ENCODE assay signal across 13 cellular contexts in the genomic region with DNA sequence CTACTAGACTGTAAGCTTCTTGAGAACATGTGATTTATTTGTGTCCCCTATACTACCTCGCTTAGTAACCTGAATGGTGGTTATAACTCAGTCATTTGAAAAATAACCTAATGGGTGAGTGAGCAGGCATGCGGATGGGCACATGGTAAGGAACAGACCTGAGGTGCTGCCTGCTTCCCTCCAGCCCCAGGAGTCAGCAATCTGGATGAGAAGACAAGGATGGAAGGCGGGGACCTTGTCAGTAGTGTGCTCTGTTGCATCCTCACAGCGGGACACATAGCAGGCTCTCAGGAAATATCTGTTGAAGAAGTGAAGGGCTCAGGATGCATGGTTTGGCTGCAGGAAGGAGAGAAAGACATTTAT.
DNase-seq lines count a peak whose midpoint lies in the region; ATAC-seq and TF ChIP-seq lines count a peak whose summit lies in the region.
"Had no signal": no experiment of that assay in that cellular context is flagged by ENCODE, and none has a peak within 500 bp of the region (broad histone marks: within the 10 kb centered on the region; RNA-seq: fewer than 3 reads in every experiment).

No MANE protein-coding gene starts in this region.

- H3K27me3 ChIP-seq in mammary epithelial cell (ENCODE audit: insufficient read depth, low read length), result peaks cover 11% of the 10 kb centered on the region
- no peaks in the 10 kb centered on the region for H3K27me3 ChIP-seq in body of pancreas
- H3K27me3 ChIP-seq in neural progenitor cell, result no peaks in the 10 kb centered on the region
- H3K27me3 ChIP-seq in upper lobe of right lung, result no peaks in the 10 kb centered on the region
- H3K27me3 ChIP-seq: SJCRH30 had no signal

- H3K4me2 ChIP-seq in mammary epithelial cell (ENCODE audit: insufficient read depth, low read depth, low read length), result no peak overlapping the region
- H3K4me2 ChIP-seq in neural progenitor cell, result peak overlapping the region; percentile 21

- peak overlapping the region; percentile 58 for H3K4me3 Mint-ChIP-seq in MCF 10A (ENCODE audit: unreplicated experiment)
- peak overlapping the region; percentile 54 for H3K4me3 Mint-ChIP-seq in neural progenitor cell

- H3K27me3 Mint-ChIP-seq in MCF 10A (ENCODE audit: insufficient read depth, unreplicated experiment), result no peaks in the 10 kb centered on the region
- peaks cover 5% of the 10 kb centered on the region for H3K27me3 Mint-ChIP-seq in neural progenitor cell (ENCODE audit: insufficient read depth, low read depth)

- no peaks in the 10 kb centered on the region for H3K79me2 ChIP-seq in mammary epithelial cell (ENCODE audit: insufficient read depth, low read length)
- H3K79me2 ChIP-seq in neural progenitor cell (ENCODE audit: low read depth), result no peaks in the 10 kb centered on the region

- H3K9me3 ChIP-seq in mammary epithelial cell (replicated peaks; ENCODE audit: insufficient read depth, low read length), result no peaks in the 10 kb centered on the region
- no peaks in the 10 kb centered on the region for H3K9me3 ChIP-seq in body of pancreas
- H3K9me3 ChIP-seq in neural progenitor cell (ENCODE audit: low read depth), result no peaks in the 10 kb centered on the region
- H3K9me3 ChIP-seq in upper lobe of right lung, result no peaks in the 10 kb centered on the region
- H3K9me3 ChIP-seq: BE2C, SJCRH30 had no signal

- TF ChIP-seq CTCF in MCF 10A (IDR thresholded peaks at IDR 0.05; ENCODE audit: unreplicated experiment) (no peak), mammary epithelial cell (conservative IDR thresholded peaks at IDR 0.05 in 1 of 2, IDR thresholded peaks at IDR 0.05 in 1 of 2; ENCODE audit: extremely low read depth in 1 of 2, insufficient read depth in 1 of 2, low read depth in 1 of 2, low read length in 2 of 2) (no peak), body of pancreas (IDR thresholded peaks at IDR 0.05) (no peak), neural progenitor cell (IDR thresholded peaks at IDR 0.05) (no peak), upper lobe of right lung (IDR thresholded peaks at IDR 0.05) (no peak)

- H3K27ac ChIP-seq in mammary epithelial cell (ENCODE audit: insufficient read depth, low read depth, low read length), result no peak overlapping the region
- peak overlapping the region; percentile 44 to 99 (median 95) for H3K27ac ChIP-seq in body of pancreas
- H3K27ac ChIP-seq in neural progenitor cell, result no peak overlapping the region
- peak overlapping the region; percentile 97 for H3K27ac ChIP-seq in upper lobe of right lung
- H3K27ac ChIP-seq: SJCRH30 had no signal

- H3K4me1 ChIP-seq in mammary epithelial cell (ENCODE audit: insufficient read depth, low read length), result peaks cover 30% of the 10 kb centered on the region
- peaks cover 100% of the 10 kb centered on the region for H3K4me1 ChIP-seq in body of pancreas
- H3K4me1 ChIP-seq in neural progenitor cell, result peaks cover 70% of the 10 kb centered on the region
- H3K4me1 ChIP-seq in upper lobe of right lung, result peaks cover 97% of the 10 kb centered on the region

- no peak for TF ChIP-seq POLR2A in body of pancreas (IDR thresholded peaks at IDR 0.05)

- H3K36me3 Mint-ChIP-seq in MCF 10A (ENCODE audit: insufficient read depth, unreplicated experiment), result peaks cover 100% of the 10 kb centered on the region
- no peaks in the 10 kb centered on the region for H3K36me3 Mint-ChIP-seq in neural progenitor cell

- no TSS peak for BruUV-seq in MCF 10A (replicated peaks; lab: Mats Ljungman, UMichigan)
- BruUV-seq in mammary epithelial cell (replicated peaks; lab: Mats Ljungman, UMichigan), result no TSS peak

- dilution Hi-C loops in mammary epithelial cell (cut with HindIII; ENCODE audit: low sequenced_read_pairs), result loop anchor here (5.0 kb wide), 1 partner anchor 56 kb away; no protein-coding TSS in a partner anchor

- 95% methylated on average over 4 of the region's 4 CpGs for WGBS in mammary epithelial cell (ENCODE audit: low coverage, missing lambda C conversion rate)
- 87 to 92% methylated on average over 4 of the region's 4 CpGs for WGBS in body of pancreas, 2 donors

- intact Hi-C loops in MCF 10A (cut with micrococcal nuclease) (no loop called here), mammary epithelial cell (cut with micrococcal nuclease) (loop anchor here (5.0 to 10.0 kb wide), 3 partner anchors 36 to 853 kb away; partner anchors contain the start of gene TTC12), body of pancreas (cut with DNase I) (no loop called here), upper lobe of right lung (cut with DNase I) (no loop called here)

- POLR2A ChIA-PET in MCF 10A (lab: Yijun Ruan, JAX), result interaction anchor here (0.9 to 33.6 kb wide), 9 partner anchors 5 to 131 kb away, joined by 3 to 1399 read pairs (median 6); no protein-coding TSS in a partner anchor

- in situ Hi-C loops in mammary epithelial cell (cut with MboI; ENCODE audit: low sequenced_read_pairs in 2 of 2), result no loop called here

- CTCF ChIA-PET in MCF 10A (lab: Yijun Ruan, JAX) (interaction anchor here (0.6 to 2.7 kb wide), 3 partner anchors 9 to 511 kb away, joined by 3 to 10 read pairs (median 6); no protein-coding TSS in a partner anchor), mammary epithelial cell (lab: Charles Lee; ENCODE audit: low non-redundant PET) (no interaction called here)

- H3K9me3 Mint-ChIP-seq in MCF 10A (ENCODE audit: unreplicated experiment), result no peaks in the 10 kb centered on the region
- H3K9me3 Mint-ChIP-seq in neural progenitor cell, result no peaks in the 10 kb centered on the region

- peaks cover 89% of the 10 kb centered on the region for H3K4me1 Mint-ChIP-seq in MCF 10A (ENCODE audit: insufficient read depth, unreplicated experiment)
- peaks cover 95% of the 10 kb centered on the region for H3K4me1 Mint-ChIP-seq in neural progenitor cell

- H3F3A ChIP-seq in neural progenitor cell (ENCODE audit: low read depth), result peaks cover 14% of the 10 kb centered on the region

- H3K4me3 ChIP-seq in mammary epithelial cell (replicated peaks in 1 of 3; ENCODE audit: insufficient read depth in 1 of 3, low read depth in 2 of 3, low read length in 3 of 3) (no peak overlapping the region), body of pancreas (no peak overlapping the region), neural progenitor cell (no peak overlapping the region), upper lobe of right lung (no peak overlapping the region)
- H3K4me3 ChIP-seq: SJCRH30 had no signal

- H3K27ac Mint-ChIP-seq in MCF 10A (ENCODE audit: low read depth, unreplicated experiment) (peak overlapping the region; percentile 99), neural progenitor cell (peak overlapping the region; percentile 82)

- H3K36me3 ChIP-seq in mammary epithelial cell (ENCODE audit: insufficient read depth, low read length) (no peaks in the 10 kb centered on the region), body of pancreas (replicated peaks in 1 of 2; ENCODE audit: insufficient read depth in 1 of 2, low read depth in 2 of 2) (no peaks in the 10 kb centered on the region), neural progenitor cell (no peaks in the 10 kb centered on the region), upper lobe of right lung (no peaks in the 10 kb centered on the region)
- H3K36me3 ChIP-seq: BE2C, SJCRH30 had no signal

- DNase-seq in MCF 10A (ENCODE audit: unreplicated experiment), result no peak
- no peak for DNase-seq in mammary epithelial cell
- DNase-seq in body of pancreas, result no peak
- no peak for DNase-seq in neural progenitor cell (ENCODE audit: low spot score)
- no peak for DNase-seq in upper lobe of right lung
- DNase-seq in activated CD4-positive, CD25-positive, alpha-beta regulatory T cell treated with anti-CD3 and anti-CD28 coated beads, Interleukin-2, amount 50 U/mL, for 72 hours, result no peak
- no peak for DNase-seq in NOMO-1 treated with DMSO at 0.1 percent for 48 hours (lab: John Stamatoyannopoulos, UW; ENCODE audit: unreplicated experiment)
- DNase-seq: BE2C; effector memory CD4-positive, alpha-beta T cell; NCI-H2081 treated with DMSO at 0.1 percent for 48 hours; retina; SJCRH30 had no signal

- H2AFZ ChIP-seq in mammary epithelial cell (ENCODE audit: low read depth, low read length) (no peak overlapping the region), neural progenitor cell (replicated peaks) (no peak overlapping the region)

- H4K20me1 ChIP-seq in mammary epithelial cell (ENCODE audit: insufficient read depth, low read length) (no peaks in the 10 kb centered on the region), neural progenitor cell (ENCODE audit: low read depth) (peaks cover 38% of the 10 kb centered on the region)

- no peak for ATAC-seq in body of pancreas
- ATAC-seq in upper lobe of right lung, result no peak
- ATAC-seq in GM18502 (IDR thresholded peaks at IDR 0.05; ENCODE audit: poor library complexity, unreplicated experiment), result no peak

- no peak overlapping the region for H3K9ac ChIP-seq in mammary epithelial cell (ENCODE audit: insufficient read depth, low read length)
- no peak overlapping the region for H3K9ac ChIP-seq in neural progenitor cell

Comparison
In these comparisons a context has a peak if more than half of its experiments do, and no peak if none do; other contexts are left out.
1. H3K27ac ChIP-seq: peak in body of pancreas (4 of 4) and upper lobe of right lung (single experiment); none in mammary epithelial cell (single experiment) and neural progenitor cell (single experiment).